In the genomic region with DNA sequence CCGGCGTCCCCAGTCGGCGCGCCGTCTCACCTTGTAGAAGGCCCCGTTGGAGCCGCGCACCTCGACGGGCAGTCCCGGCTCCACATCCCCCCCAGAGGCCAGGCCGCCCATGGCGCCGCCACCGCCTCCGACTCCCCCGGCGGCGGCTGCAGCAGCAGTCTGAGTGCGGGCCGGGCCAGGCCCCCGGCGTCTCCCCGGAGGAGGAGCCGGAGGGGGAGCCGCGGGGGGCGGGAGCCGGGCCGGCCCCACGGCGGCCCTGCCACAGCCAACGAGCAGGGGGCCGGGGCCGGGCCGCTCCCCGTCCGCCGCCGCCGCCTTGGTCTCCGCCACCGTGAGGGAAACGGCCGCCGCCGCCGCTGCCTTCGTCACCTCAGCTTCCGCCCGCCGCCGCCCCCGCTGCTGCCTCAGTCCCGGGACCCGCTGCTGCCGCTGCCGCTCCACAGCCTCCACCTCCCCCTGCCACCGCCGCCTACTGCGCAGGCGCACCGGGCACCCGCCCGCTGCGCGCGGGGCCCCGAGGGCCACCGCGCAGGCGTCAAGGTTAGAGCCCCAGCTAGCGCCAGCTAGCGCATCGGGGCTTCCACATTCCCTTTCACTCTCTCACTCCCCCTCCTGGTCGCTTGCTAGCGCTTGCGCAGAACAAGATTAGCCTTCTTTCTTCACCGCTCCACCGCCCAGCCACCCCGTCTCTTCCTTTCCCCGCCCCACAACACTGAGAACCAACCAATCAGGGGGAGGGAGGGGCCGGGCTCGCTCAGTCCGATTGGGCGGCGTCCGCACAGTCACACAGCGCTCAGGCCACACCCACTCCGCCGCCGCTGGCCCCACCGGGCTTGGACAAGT, we compare ENCODE assay signal across 8 cellular contexts. TPM values are rescaled to one million over a fixed set of nuclear protein-coding genes. Genes with fewer than 3 reads are reported as not detected.
A peak's percentile ranks its signal among the peaks of the same experiment; 100 is the strongest.
DNase-seq lines count a peak whose midpoint lies in the region; ATAC-seq and TF ChIP-seq lines count a peak whose summit lies in the region.

A gene (minus strand): TSS at position 476 of the 843 bp plus-strand sequence. CDS start 365 bp downstream, at position 111.

- H3K27ac ChIP-seq in ovary = peak within 1 kb of the TSS; percentile 86 to 95
- H3K27ac ChIP-seq in thyroid gland = peak within 1 kb of the TSS; percentile 80 to 89 (median 80)

- TF ChIP-seq POLR2A in ovary (IDR thresholded peaks at IDR 0.05) (peak; percentile 84), thyroid gland (IDR thresholded peaks at IDR 0.05) (peak in 1 of 2 donors; percentile 90)

- H3K27me3 ChIP-seq in ovary = no peaks in the 10 kb centered on the region
- H3K27me3 ChIP-seq in thyroid gland = no peaks in the 10 kb centered on the region

- peak within 1 kb of the TSS; percentile 64 for H3K4me3 ChIP-seq in ovary
- H3K4me3 ChIP-seq in thyroid gland (replicated peaks in 1 of 3) = peak within 1 kb of the TSS; percentile 16 to 85 (median 78)

- intact Hi-C loops in head of caudate nucleus (cut with DNase I) = no loop called here
- intact Hi-C loops in ovary (cut with DNase I) = no loop called here
- intact Hi-C loops in thyroid gland (cut with DNase I) = no loop called here

- H3K36me3 ChIP-seq in ovary (no peaks in the 10 kb centered on the region), thyroid gland (no peaks in the 10 kb centered on the region)

- peak; percentile 74 for TF ChIP-seq CTCF in GM12873 (IDR thresholded peaks at IDR 0.05; ENCODE audit: insufficient read depth, low read depth, low read length, missing control alignments)
- TF ChIP-seq CTCF in ovary (IDR thresholded peaks at IDR 0.05) = peak; percentile 74 to 83 (median 81)
- peak; percentile 20 to 67 (median 48) for TF ChIP-seq CTCF in thyroid gland (IDR thresholded peaks at IDR 0.05)

- TF ChIP-seq EP300 in ovary (IDR thresholded peaks at IDR 0.05) = no peak

- H3K4me1 ChIP-seq in ovary (ENCODE audit: insufficient read depth) (peaks cover 15% of the 10 kb centered on the region), thyroid gland (peaks cover 26 to 30% of the 10 kb centered on the region in 2 donors)

- peak; percentile 84 for ATAC-seq in HG02759 (IDR thresholded peaks at IDR 0.05; ENCODE audit: unreplicated experiment)

- WGBS in ovary, 3 donors = 1% methylated on average over 39 to 94 of the region's 94 CpGs
- WGBS in thyroid gland, 2 donors = 0 to 1% methylated on average over 20 to 56 of the region's 94 CpGs

- peak; percentile 96 to 99 (median 97) for DNase-seq in NCI-H1417 (lab: John Stamatoyannopoulos, UW)
- DNase-seq in SW 1271 (lab: John Stamatoyannopoulos, UW) = peak; percentile 98 to 99
- DNase-seq in activated naive CD8-positive, alpha-beta T cell treated with anti-CD3 and anti-CD28 coated beads, Interleukin-2, amount 50 U/mL, for 16 hours (ENCODE audit: low read depth, low spot score) = peak; percentile 99
- DNase-seq in head of caudate nucleus = peak; percentile 97 to 100 (median 99)
- DNase-seq in ovary = peak; percentile 99 to 100 (median 100)
- peak; percentile 100 for DNase-seq in thyroid gland

- H3K9me3 ChIP-seq in ovary (no peaks in the 10 kb centered on the region), thyroid gland (no peaks in the 10 kb centered on the region)

RNA-seq across cellular contexts. Expression of the gene that starts here (rescaled TPM):
- total RNA-seq in ovary (10 to 100 TPM; 13.8 to 32.3 (median 24.2) TPM), thyroid gland (10 to 100 TPM; 27.6 to 37.5 (median 28.6) TPM)
- 10 to 100 TPM; 26.6 to 36.1 TPM for polyA plus RNA-seq in ovary

Comparison
In these comparisons a context has a peak if more than half of its experiments do, and no peak if none do; other contexts are left out.
1. Peak in every context shown above with its lines: DNase-seq, ATAC-seq, H3K4me3 ChIP-seq and H3K27ac ChIP-seq.